Comparison of ENCODE assay signal across 1 cellular context in genomic region chr15:64836023-64836536, GRCh38.
TF ChIP-seq lines count a peak whose summit lies in the region.

No MANE protein-coding gene starts in this region.

TF ChIP-seq in A549, 52 proteins besides CTCF, POLR2A, EP300 and RAD21 (continued from another document):
- TF ChIP-seq, protein P1, sequence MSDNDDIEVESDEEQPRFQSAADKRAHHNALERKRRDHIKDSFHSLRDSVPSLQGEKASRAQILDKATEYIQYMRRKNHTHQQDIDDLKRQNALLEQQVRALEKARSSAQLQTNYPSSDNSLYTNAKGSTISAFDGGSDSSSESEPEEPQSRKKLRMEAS (IDR thresholded peaks at IDR 0.05), result no peak
- no peak for TF ChIP-seq NR3C1 (IDR thresholded peaks at IDR 0.05)
- no peak for TF ChIP-seq CEBPB (IDR thresholded peaks at IDR 0.05)
- no peak for TF ChIP-seq CBX8 (IDR thresholded peaks at IDR 0.05)
- TF ChIP-seq ZC3H11A (IDR thresholded peaks at IDR 0.05), result no peak
